In the genomic region with DNA sequence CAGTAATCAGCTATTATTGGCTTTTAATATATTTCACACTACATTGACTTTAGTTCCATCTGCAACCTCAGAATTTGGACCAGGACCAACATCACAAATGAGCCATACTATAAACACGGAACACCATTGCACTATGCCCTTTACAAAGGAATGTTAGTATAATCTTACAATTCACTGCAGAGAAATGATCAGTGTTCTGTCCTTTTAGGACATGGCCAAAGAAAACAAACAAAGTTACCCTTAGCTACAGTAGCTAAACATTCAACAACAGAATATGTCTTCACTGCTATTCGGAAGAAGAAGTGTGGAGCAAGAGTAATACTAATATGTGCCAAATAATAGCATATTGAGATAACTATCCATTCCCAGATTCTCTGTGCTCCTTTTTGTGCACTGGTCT, we compare ENCODE assay signal across 12 cellular contexts.
DNase-seq lines count a peak whose midpoint lies in the region; ATAC-seq and TF ChIP-seq lines count a peak whose summit lies in the region.
"Had no signal": no experiment of that assay in that cellular context is flagged by ENCODE, and none has a peak within 500 bp of the region (broad histone marks: within the 10 kb centered on the region; RNA-seq: fewer than 3 reads in every experiment).

No MANE protein-coding gene starts in this region.

- H3K9me3 ChIP-seq in SK-N-SH (no peaks in the 10 kb centered on the region), Karpas-422 (ENCODE audit: low read length) (peaks cover 23% of the 10 kb centered on the region)

- CTCF ChIA-PET in SK-N-SH (lab: Yijun Ruan, JAX): no interaction called here

- H3K9me2 ChIP-seq in SK-N-SH: no peaks in the 10 kb centered on the region
- H3K9me2 ChIP-seq in Karpas-422 (replicated peaks; ENCODE audit: insufficient read depth, low read length): no peaks in the 10 kb centered on the region

- WGBS in SK-N-SH (ENCODE audit: low lambda C conversion rate): 94% methylated on average over 2 of the region's 2 CpGs

- no peak for ATAC-seq in HG02981 (IDR thresholded peaks at IDR 0.05; ENCODE audit: unreplicated experiment)

- no peaks in the 10 kb centered on the region for H3K27me3 ChIP-seq in SK-N-SH (ENCODE audit: insufficient read depth)
- H3K27me3 ChIP-seq in Karpas-422 (ENCODE audit: low read length): no peaks in the 10 kb centered on the region

- H3K79me2 ChIP-seq in SK-N-SH (ENCODE audit: insufficient read depth) (no peaks in the 10 kb centered on the region), Karpas-422 (ENCODE audit: low read length) (no peaks in the 10 kb centered on the region)

- no peak for TF ChIP-seq EP300 in SK-N-SH (IDR thresholded peaks at IDR 0.05; ENCODE audit: borderline replicate concordance in 1 of 2, low read depth in 1 of 2, low read length in 1 of 2)

- H3K36me3 ChIP-seq in SK-N-SH (replicated peaks in 1 of 2; ENCODE audit: control insufficient read depth in 1 of 2, insufficient read depth in 2 of 2, low read length in 1 of 2) (no peaks in the 10 kb centered on the region), Karpas-422 (ENCODE audit: insufficient read depth, low read length) (no peaks in the 10 kb centered on the region)

- TF ChIP-seq CTCF in SK-N-SH (IDR thresholded peaks at IDR 0.05) (no peak), GM10266 (IDR thresholded peaks at IDR 0.05; ENCODE audit: control insufficient read depth, insufficient read depth, low read depth, missing control alignments) (no peak)

- DNase-seq in GM03348 (ENCODE audit: low spot score) (peak; percentile 31), SK-N-SH (no peak), fibroblast of gingiva (ENCODE audit: low read depth) (peak; percentile 99), renal cortical epithelial cell (ENCODE audit: low read depth) (peak; percentile 90), GM10266 (ENCODE audit: extremely low spot score) (no peak), Karpas-422 (no peak), activated T-cell treated with anti-CD3 and anti-CD28 coated beads for 4 hours (no peak)
- DNase-seq: activated CD8-positive, alpha-beta memory T cell treated with anti-CD3 and anti-CD28 coated beads, Interleukin-2, amount 50 U/mL, for 4 hours; DMS 273 treated with DMSO at 0.1 percent for 48 hours; foreskin melanocyte; NCI-H2029 treated with DMSO at 0.1 percent for 48 hours had no signal

- no peak for TF ChIP-seq RAD21 in SK-N-SH (IDR thresholded peaks at IDR 0.05; ENCODE audit: low read length)

- H3K4me2 ChIP-seq in SK-N-SH (no peak overlapping the region), Karpas-422 (ENCODE audit: low read depth, low read length, poor library complexity, severe bottlenecking) (no peak overlapping the region)

- H3K9ac ChIP-seq in SK-N-SH: peak overlapping the region; percentile 34; the same call in 1 of the 2 replicates
- no peak overlapping the region for H3K9ac ChIP-seq in Karpas-422 (ENCODE audit: low read length)

- H3K4me1 ChIP-seq in SK-N-SH (ENCODE audit: control insufficient read depth in 1 of 2, insufficient read depth in 2 of 2, low read depth in 1 of 2, low read length in 1 of 2): peaks cover 0 to 14% of the 10 kb centered on the region in 2 experiments; a peak in 2 of 4 replicates
- H3K4me1 ChIP-seq in Karpas-422 (ENCODE audit: low read length): no peaks in the 10 kb centered on the region

- POLR2A ChIA-PET in SK-N-SH (lab: Yijun Ruan, JAX): no interaction called here

- H3F3A ChIP-seq in SK-N-SH (replicated peaks; ENCODE audit: insufficient read depth): peaks cover 27% of the 10 kb centered on the region

- H2AFZ ChIP-seq in SK-N-SH (ENCODE audit: low read depth) (no peak overlapping the region), Karpas-422 (ENCODE audit: low read length) (no peak overlapping the region)

- H4K20me1 ChIP-seq in SK-N-SH (ENCODE audit: insufficient read depth) (no peaks in the 10 kb centered on the region), Karpas-422 (ENCODE audit: insufficient read depth, low read depth, low read length) (no peaks in the 10 kb centered on the region)

- H3K4me3 ChIP-seq in SK-N-SH (ENCODE audit: low read depth in 2 of 2, low read length in 1 of 2) (no peak overlapping the region), Karpas-422 (ENCODE audit: low read length) (no peak overlapping the region)

- peak overlapping the region in 1 of 2 experiments; percentile 82; a peak in 2 of 4 replicates for H3K27ac ChIP-seq in SK-N-SH (ENCODE audit: low read depth in 2 of 2, low read length in 1 of 2)
- H3K27ac ChIP-seq in Karpas-422 (ENCODE audit: low read length): no peak overlapping the region

TF ChIP-seq in SK-N-SH, 30 proteins besides CTCF, POLR2A, EP300 and RAD21:
- TF ChIP-seq PBX3 (IDR thresholded peaks at IDR 0.05) (no peak), NFIC (IDR thresholded peaks at IDR 0.05; ENCODE audit: borderline replicate concordance) (peak; percentile 33)

Comparison
In these comparisons a context has a peak if more than half of its experiments do, and no peak if none do; other contexts are left out.
1. DNase-seq: peak in GM03348 (single experiment), fibroblast of gingiva (single experiment) and renal cortical epithelial cell (single experiment); none in SK-N-SH (single experiment), GM10266 (single experiment), Karpas-422 (single experiment) and activated T-cell treated with anti-CD3 and anti-CD28 coated beads for 4 hours (single experiment).